ENCODE assay signal across 8 cellular contexts in genomic region chr9:83220737-83221136, GRCh38.
DNase-seq lines count a peak whose midpoint lies in the region; ATAC-seq, FAIRE-seq and TF ChIP-seq lines count a peak whose summit lies in the region.

No MANE protein-coding gene starts in this region.

- H3K36me3 ChIP-seq in endothelial cell of umbilical vein (ENCODE audit: control insufficient read depth in 2 of 2, extremely low read depth in 1 of 2, insufficient read depth in 2 of 2, low read length in 2 of 2) (no peaks in the 10 kb centered on the region), ascending aorta (no peaks in the 10 kb centered on the region), psoas muscle (ENCODE audit: insufficient read depth in 1 of 2, low read depth in 1 of 2) (no peaks in the 10 kb centered on the region)

- POLR2A ChIA-PET in endothelial cell of umbilical vein (lab: Charles Lee): no interaction called here

- dilution Hi-C loops in endothelial cell of umbilical vein (cut with MboI; ENCODE audit: extremely low pct_ligation_motif_present, low sequenced_read_pairs): no loop called here

- H3K27me3 ChIP-seq in endothelial cell of umbilical vein (ENCODE audit: control insufficient read depth in 2 of 2, insufficient read depth in 2 of 2, low read length in 2 of 2) (no peaks in the 10 kb centered on the region), ascending aorta (no peaks in the 10 kb centered on the region), psoas muscle (ENCODE audit: insufficient read depth in 3 of 3, low read length in 2 of 3) (no peaks in the 10 kb centered on the region)

- intact Hi-C loops in endothelial cell of umbilical vein (cut with micrococcal nuclease): loop anchor here (2.0 kb wide), 1 partner anchor 60 kb away; no protein-coding TSS in a partner anchor
- intact Hi-C loops in ascending aorta (cut with DNase I): no loop called here
- intact Hi-C loops in psoas muscle (cut with DNase I): loop anchor here in 1 of 2 donors (5.0 kb wide), 1 partner anchor 317 kb away; the partner anchor contains the start of gene FRMD3

- H3K9me1 ChIP-seq in endothelial cell of umbilical vein (replicated peaks; ENCODE audit: control insufficient read depth, extremely low read depth, insufficient read depth, low read length): no peaks in the 10 kb centered on the region

- H2AFZ ChIP-seq in endothelial cell of umbilical vein (ENCODE audit: low read depth, low read length): peak overlapping the region; percentile 31

- 62 to 67% (median 64%) methylated on average over 3 of the region's 3 CpGs for WGBS in psoas muscle, 3 donors

- H3K9ac ChIP-seq in endothelial cell of umbilical vein (replicated peaks; ENCODE audit: extremely low read depth, insufficient read depth, low read length): peak overlapping the region; percentile 24

- CTCF ChIA-PET in endothelial cell of umbilical vein (lab: Charles Lee): interaction anchor here (1.1 to 3.7 kb wide), 14 partner anchors 13 to 428 kb away, joined by 3 to 267 read pairs (median 12); partner anchors contain the start of gene FRMD3

- H3K27ac ChIP-seq in endothelial cell of umbilical vein (ENCODE audit: insufficient read depth, low read depth, low read length): peak overlapping the region; percentile 66
- H3K27ac ChIP-seq in ascending aorta: no peak overlapping the region
- no peak overlapping the region for H3K27ac ChIP-seq in psoas muscle

- no peaks in the 10 kb centered on the region for H4K20me1 ChIP-seq in endothelial cell of umbilical vein (replicated peaks; ENCODE audit: control insufficient read depth, extremely low read depth, insufficient read depth, low read length)

- H3K79me2 ChIP-seq in endothelial cell of umbilical vein (ENCODE audit: control insufficient read depth, insufficient read depth, low read length): no peaks in the 10 kb centered on the region

- H3K4me3 ChIP-seq in endothelial cell of umbilical vein (replicated peaks in 1 of 3; ENCODE audit: insufficient read depth in 1 of 3, low read depth in 1 of 3, low read length in 3 of 3) (no peak overlapping the region), ascending aorta (no peak overlapping the region), psoas muscle (no peak overlapping the region)

- DNase-seq in AG08396 (ENCODE audit: low spot score): peak; percentile 51
- DNase-seq in endothelial cell of umbilical vein (ENCODE audit: low read depth, low spot score): peak; percentile 85
- DNase-seq in stimulated activated CD8-positive, alpha-beta memory T cell treated with anti-CD3 and anti-CD28 coated beads, Interleukin-4, amount 100 ng/mL, for 48 hours: no peak
- DNase-seq in ascending aorta (ENCODE audit: low spot score in 2 of 2): no peak
- no peak for DNase-seq in cortex of kidney (lab: John Stamatoyannopoulos, UW)
- no peak for DNase-seq in psoas muscle

- BruUV-seq in endothelial cell of umbilical vein (replicated peaks; lab: Mats Ljungman, UMichigan): no TSS peak

- TF ChIP-seq CTCF in endothelial cell of umbilical vein (IDR thresholded peaks at IDR 0.05; ENCODE audit: extremely low read depth in 1 of 2, insufficient read depth in 1 of 2, low read depth in 1 of 2, low read length in 2 of 2): no peak
- TF ChIP-seq CTCF in ascending aorta (IDR thresholded peaks at IDR 0.05): no peak
- TF ChIP-seq CTCF in psoas muscle (IDR thresholded peaks at IDR 0.05): no peak

- ATAC-seq in GM19395 (IDR thresholded peaks at IDR 0.05; ENCODE audit: unreplicated experiment) (peak; percentile 95), HG03196 (IDR thresholded peaks at IDR 0.05; ENCODE audit: unreplicated experiment) (peak; percentile 98), psoas muscle (no peak)

- peak overlapping the region; percentile 85 for H3K4me2 ChIP-seq in endothelial cell of umbilical vein (ENCODE audit: insufficient read depth, low read length)

- TF ChIP-seq POLR2A in endothelial cell of umbilical vein (IDR thresholded peaks at IDR 0.05; ENCODE audit: low read depth, low read length): no peak

- H3K4me1 ChIP-seq in endothelial cell of umbilical vein (ENCODE audit: control insufficient read depth, extremely low read depth, insufficient read depth, low read length) (peaks cover 23% of the 10 kb centered on the region), ascending aorta (peaks cover 0 to 2% of the 10 kb centered on the region in 2 donors), psoas muscle (peaks cover 2% of the 10 kb centered on the region)

- H3K9me3 ChIP-seq in endothelial cell of umbilical vein (replicated peaks; ENCODE audit: control insufficient read depth, insufficient read depth, low read length) (no peaks in the 10 kb centered on the region), ascending aorta (no peaks in the 10 kb centered on the region), psoas muscle (no peaks in the 10 kb centered on the region)

- FAIRE-seq in endothelial cell of umbilical vein (lab: Jason Lieb, UNC): peak; percentile 91

TF ChIP-seq in endothelial cell of umbilical vein, 7 proteins besides CTCF, POLR2A, EP300 and RAD21:
- TF ChIP-seq MAX (IDR thresholded peaks at IDR 0.05; ENCODE audit: insufficient read depth, insufficient read length) (peak; percentile 40), FOS (IDR thresholded peaks at IDR 0.05; ENCODE audit: borderline replicate concordance, insufficient read depth, low read length) (peak; percentile 39), MYC (IDR thresholded peaks at IDR 0.05; ENCODE audit: low read depth, low read length) (no peak), JUN (IDR thresholded peaks at IDR 0.05; ENCODE audit: borderline replicate concordance, insufficient read depth, insufficient read length, low read depth) (no peak), POLR2AphosphoS5 (IDR thresholded peaks at IDR 0.05; ENCODE audit: insufficient read depth, low read depth, low read length) (peak; percentile 41), EZH2 (IDR thresholded peaks at IDR 0.05; ENCODE audit: borderline replicate concordance, low read depth, low read length, severe bottlenecking) (no peak), GATA2 (IDR thresholded peaks at IDR 0.05; ENCODE audit: insufficient read depth, insufficient read length, low read depth, low read length) (peak; percentile 58)

Comparison
In these comparisons a context has a peak if more than half of its experiments do, and no peak if none do; other contexts are left out.
1. DNase-seq: peak in AG08396 (single experiment) and endothelial cell of umbilical vein (single experiment); none in stimulated activated CD8-positive, alpha-beta memory T cell treated with anti-CD3 and anti-CD28 coated beads, Interleukin-4, amount 100 ng/mL, for 48 hours (single experiment), ascending aorta (0 of 2), cortex of kidney (single experiment) and psoas muscle (0 of 2).
2. ATAC-seq: peak in GM19395 (single experiment) and HG03196 (single experiment); none in psoas muscle (0 of 4).